In genomic region chr11:9748361-9748970, GRCh38 we compare ENCODE assay signal across 1 cellular context.
TF ChIP-seq lines count a peak whose summit lies in the region.

No MANE protein-coding gene starts in this region.

TF ChIP-seq in GM12878, 131 proteins besides CTCF, POLR2A, EP300 and RAD21 (continued from another document and continues in another):
- TF ChIP-seq E4F1 (IDR thresholded peaks at IDR 0.05; ENCODE audit: borderline replicate concordance, partially characterized antibody) (no peak), NFYA (IDR thresholded peaks at IDR 0.05; ENCODE audit: borderline replicate concordance, low read depth, low read length) (no peak), ZNF207 (IDR thresholded peaks at IDR 0.05; ENCODE audit: borderline replicate concordance) (no peak), BCLAF1 (IDR thresholded peaks at IDR 0.05) (no peak), MYB (IDR thresholded peaks at IDR 0.05; ENCODE audit: borderline replicate concordance, low read depth, low read length) (no peak), ZBED1 (IDR thresholded peaks at IDR 0.05; ENCODE audit: borderline replicate concordance) (no peak), MLLT1 (IDR thresholded peaks at IDR 0.05) (no peak), JUND (IDR thresholded peaks at IDR 0.05; ENCODE audit: low read depth, low read length) (no peak), GABPA (IDR thresholded peaks at IDR 0.05; ENCODE audit: low read depth) (no peak), ZNF622 (IDR thresholded peaks at IDR 0.05) (no peak), SRF (IDR thresholded peaks at IDR 0.05; ENCODE audit: low read depth in 2 of 2, low read length in 2 of 2) (no peak), ELK1 (IDR thresholded peaks at IDR 0.05; ENCODE audit: low read depth, low read length) (no peak), DPF2 (IDR thresholded peaks at IDR 0.05) (0 out of 2 replicates have a peak, but pooled peaks have one; percentile 16), KDM1A (IDR thresholded peaks at IDR 0.05; ENCODE audit: borderline replicate concordance) (no peak), NRF1 (conservative IDR thresholded peaks at IDR 0.05; ENCODE audit: low read depth, low read length) (no peak), FOXK2 (IDR thresholded peaks at IDR 0.05) (no peak), ZBTB40 (IDR thresholded peaks at IDR 0.05; ENCODE audit: borderline replicate concordance) (no peak), SIX5 (IDR thresholded peaks at IDR 0.05; ENCODE audit: low read depth, low read length, severe bottlenecking) (no peak), RBBP5 (conservative IDR thresholded peaks at IDR 0.05) (no peak), HCFC1 (IDR thresholded peaks at IDR 0.05; ENCODE audit: low read length) (0 out of 2 replicates have a peak, but pooled peaks have one; percentile 22), ZNF384 (IDR thresholded peaks at IDR 0.05; ENCODE audit: borderline replicate concordance, low read depth, low read length) (0 out of 2 replicates have a peak, but pooled peaks have one; percentile 21), ZNF24 (IDR thresholded peaks at IDR 0.05) (no peak), NKRF (conservative IDR thresholded peaks at IDR 0.05) (no peak), IKZF2 (IDR thresholded peaks at IDR 0.05) (no peak), MTA3 (IDR thresholded peaks at IDR 0.05; ENCODE audit: borderline replicate concordance, low read length) (no peak), ATF7 (IDR thresholded peaks at IDR 0.05; ENCODE audit: low read depth) (0 out of 2 replicates have a peak, but pooled peaks have one; percentile 6), WRNIP1 (IDR thresholded peaks at IDR 0.05; ENCODE audit: borderline replicate concordance, low read depth, low read length) (no peak; the same call in 1 of the 2 replicates), SMARCA5 (IDR thresholded peaks at IDR 0.05) (peak; percentile 93), CREB1 (IDR thresholded peaks at IDR 0.05; ENCODE audit: low read depth) (no peak), BRCA1 (IDR thresholded peaks at IDR 0.05; ENCODE audit: low read depth, low read length) (no peak), ASH2L (IDR thresholded peaks at IDR 0.05; ENCODE audit: borderline replicate concordance, low read depth) (no peak), CHD4 (IDR thresholded peaks at IDR 0.05) (no peak), RUNX3 (IDR thresholded peaks at IDR 0.05; ENCODE audit: low read length) (peak; percentile 63; the same call in 1 of the 2 replicates), NR2C2 (IDR thresholded peaks at IDR 0.05; ENCODE audit: borderline replicate concordance, control insufficient read depth, insufficient read length, low read depth) (no peak), EGR1 (IDR thresholded peaks at IDR 0.05; ENCODE audit: borderline replicate concordance in 1 of 2, low read depth in 2 of 2, low read length in 2 of 2) (no peak), ESRRA (IDR thresholded peaks at IDR 0.05; ENCODE audit: low read length) (no peak), CBX3 (IDR thresholded peaks at IDR 0.05; ENCODE audit: borderline replicate concordance, low read depth) (no peak)
- TF ChIP-seq, protein P1, sequence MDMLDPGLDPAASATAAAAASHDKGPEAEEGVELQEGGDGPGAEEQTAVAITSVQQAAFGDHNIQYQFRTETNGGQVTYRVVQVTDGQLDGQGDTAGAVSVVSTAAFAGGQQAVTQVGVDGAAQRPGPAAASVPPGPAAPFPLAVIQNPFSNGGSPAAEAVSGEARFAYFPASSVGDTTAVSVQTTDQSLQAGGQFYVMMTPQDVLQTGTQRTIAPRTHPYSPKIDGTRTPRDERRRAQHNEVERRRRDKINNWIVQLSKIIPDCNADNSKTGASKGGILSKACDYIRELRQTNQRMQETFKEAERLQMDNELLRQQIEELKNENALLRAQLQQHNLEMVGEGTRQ (IDR thresholded peaks at IDR 0.05; ENCODE audit: borderline replicate concordance, low read depth, low read length): no peak
- TF ChIP-seq, protein P2, sequence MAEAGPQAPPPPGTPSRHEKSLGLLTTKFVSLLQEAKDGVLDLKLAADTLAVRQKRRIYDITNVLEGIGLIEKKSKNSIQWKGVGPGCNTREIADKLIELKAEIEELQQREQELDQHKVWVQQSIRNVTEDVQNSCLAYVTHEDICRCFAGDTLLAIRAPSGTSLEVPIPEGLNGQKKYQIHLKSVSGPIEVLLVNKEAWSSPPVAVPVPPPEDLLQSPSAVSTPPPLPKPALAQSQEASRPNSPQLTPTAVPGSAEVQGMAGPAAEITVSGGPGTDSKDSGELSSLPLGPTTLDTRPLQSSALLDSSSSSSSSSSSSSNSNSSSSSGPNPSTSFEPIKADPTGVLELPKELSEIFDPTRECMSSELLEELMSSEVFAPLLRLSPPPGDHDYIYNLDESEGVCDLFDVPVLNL (IDR thresholded peaks at IDR 0.05; ENCODE audit: low read depth, low read length): no peak
- TF ChIP-seq, protein P3, sequence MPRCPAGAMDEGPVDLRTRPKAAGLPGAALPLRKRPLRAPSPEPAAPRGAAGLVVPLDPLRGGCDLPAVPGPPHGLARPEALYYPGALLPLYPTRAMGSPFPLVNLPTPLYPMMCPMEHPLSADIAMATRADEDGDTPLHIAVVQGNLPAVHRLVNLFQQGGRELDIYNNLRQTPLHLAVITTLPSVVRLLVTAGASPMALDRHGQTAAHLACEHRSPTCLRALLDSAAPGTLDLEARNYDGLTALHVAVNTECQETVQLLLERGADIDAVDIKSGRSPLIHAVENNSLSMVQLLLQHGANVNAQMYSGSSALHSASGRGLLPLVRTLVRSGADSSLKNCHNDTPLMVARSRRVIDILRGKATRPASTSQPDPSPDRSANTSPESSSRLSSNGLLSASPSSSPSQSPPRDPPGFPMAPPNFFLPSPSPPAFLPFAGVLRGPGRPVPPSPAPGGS (IDR thresholded peaks at IDR 0.05; ENCODE audit: borderline replicate concordance, insufficient read depth, low read depth, low read length, poor library complexity, severe bottlenecking): no peak
